Comparison of ENCODE assay signal across 1 cellular context in the genomic region with DNA sequence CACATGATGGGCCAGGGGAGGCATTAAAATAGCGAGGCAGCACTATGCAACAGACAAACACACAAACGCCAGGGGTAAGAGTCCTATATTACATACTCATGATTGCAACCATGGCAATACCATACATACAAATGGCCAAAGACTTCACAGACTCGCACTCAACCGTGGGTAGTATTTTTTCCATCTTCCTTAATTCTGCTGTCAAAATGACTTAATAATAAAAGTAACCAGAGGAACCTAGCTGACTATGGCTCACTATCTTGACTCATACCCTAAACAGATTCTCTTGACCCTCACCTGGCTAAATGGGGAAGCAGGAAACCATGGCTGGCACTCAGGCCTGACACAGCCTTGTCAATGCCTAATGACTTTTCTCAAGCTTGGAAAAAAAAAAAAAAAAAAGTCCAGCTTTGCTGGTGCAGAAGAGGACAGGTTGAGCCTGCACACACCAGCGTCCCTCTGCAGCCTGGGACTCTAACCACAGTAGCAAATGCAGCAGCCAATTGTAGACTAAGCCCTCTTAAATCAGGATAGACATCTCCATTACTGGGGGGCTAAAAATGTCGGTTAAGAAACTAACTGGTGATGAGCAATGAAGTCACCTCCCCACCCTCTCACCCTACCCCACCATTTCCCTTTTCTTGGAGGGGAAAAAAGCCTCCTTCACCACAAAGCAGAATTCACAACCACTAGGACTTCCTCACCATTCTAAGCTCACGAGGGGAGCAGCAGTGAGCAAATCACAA.
TF ChIP-seq lines count a peak whose summit lies in the region.

No MANE protein-coding gene starts in this region.

TF ChIP-seq in K562, 482 proteins besides CTCF, POLR2A, EP300 and RAD21:
- TF ChIP-seq L3MBTL2 (IDR thresholded peaks at IDR 0.05) (no peak), ZNF586 (CRISPR knock-in tag; conservative IDR thresholded peaks at IDR 0.05) (no peak), ZNF384 (IDR thresholded peaks at IDR 0.05; ENCODE audit: low read depth, low read length) (0 out of 2 replicates have a peak, but pooled peaks have one; percentile 24), ARHGAP35 (IDR thresholded peaks at IDR 0.05; ENCODE audit: partially characterized antibody) (no peak), ZC3H4 (CRISPR knock-in tag; IDR thresholded peaks at IDR 0.05; ENCODE audit: borderline replicate concordance) (no peak), SAFB2 (IDR thresholded peaks at IDR 0.05; ENCODE audit: borderline replicate concordance, low read depth, low read length, severe bottlenecking) (no peak), SRF (CRISPR knock-in tag; IDR thresholded peaks at IDR 0.05) (no peak), SPI1 (IDR thresholded peaks at IDR 0.05; ENCODE audit: borderline replicate concordance, low read depth, low read length) (peak; percentile 57; the same call in 1 of the 2 replicates), ZNF766 (CRISPR knock-in tag; conservative IDR thresholded peaks at IDR 0.05) (no peak), YY1 (IDR thresholded peaks at IDR 0.05; ENCODE audit: borderline replicate concordance in 1 of 3, control insufficient read depth in 1 of 3, extremely low read depth in 1 of 3, insufficient read depth in 3 of 3, insufficient read length in 1 of 3, insufficient replicate concordance in 2 of 3, low read depth in 1 of 3, low read length in 2 of 3) (no peak), CEBPG (CRISPR knock-in tag; IDR thresholded peaks at IDR 0.05) (no peak), CEBPG (tag; conservative IDR thresholded peaks at IDR 0.05 in 1 of 2, IDR thresholded peaks at IDR 0.05 in 1 of 2) (no peak), POLR2B (IDR thresholded peaks at IDR 0.05; ENCODE audit: low read depth, partially characterized antibody) (no peak)
- TF ChIP-seq, protein P1, sequence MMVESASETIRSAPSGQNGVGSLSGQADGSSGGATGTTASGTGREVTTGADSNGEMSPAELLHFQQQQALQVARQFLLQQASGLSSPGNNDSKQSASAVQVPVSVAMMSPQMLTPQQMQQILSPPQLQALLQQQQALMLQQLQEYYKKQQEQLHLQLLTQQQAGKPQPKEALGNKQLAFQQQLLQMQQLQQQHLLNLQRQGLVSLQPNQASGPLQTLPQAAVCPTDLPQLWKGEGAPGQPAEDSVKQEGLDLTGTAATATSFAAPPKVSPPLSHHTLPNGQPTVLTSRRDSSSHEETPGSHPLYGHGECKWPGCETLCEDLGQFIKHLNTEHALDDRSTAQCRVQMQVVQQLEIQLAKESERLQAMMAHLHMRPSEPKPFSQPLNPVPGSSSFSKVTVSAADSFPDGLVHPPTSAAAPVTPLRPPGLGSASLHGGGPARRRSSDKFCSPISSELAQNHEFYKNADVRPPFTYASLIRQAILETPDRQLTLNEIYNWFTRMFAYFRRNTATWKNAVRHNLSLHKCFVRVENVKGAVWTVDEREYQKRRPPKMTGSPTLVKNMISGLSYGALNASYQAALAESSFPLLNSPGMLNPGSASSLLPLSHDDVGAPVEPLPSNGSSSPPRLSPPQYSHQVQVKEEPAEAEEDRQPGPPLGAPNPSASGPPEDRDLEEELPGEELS (CRISPR knock-in tag; IDR thresholded peaks at IDR 0.05; ENCODE audit: borderline replicate concordance) = no peak
